11 cellular contexts compared by ENCODE assay signal in the genomic region with DNA sequence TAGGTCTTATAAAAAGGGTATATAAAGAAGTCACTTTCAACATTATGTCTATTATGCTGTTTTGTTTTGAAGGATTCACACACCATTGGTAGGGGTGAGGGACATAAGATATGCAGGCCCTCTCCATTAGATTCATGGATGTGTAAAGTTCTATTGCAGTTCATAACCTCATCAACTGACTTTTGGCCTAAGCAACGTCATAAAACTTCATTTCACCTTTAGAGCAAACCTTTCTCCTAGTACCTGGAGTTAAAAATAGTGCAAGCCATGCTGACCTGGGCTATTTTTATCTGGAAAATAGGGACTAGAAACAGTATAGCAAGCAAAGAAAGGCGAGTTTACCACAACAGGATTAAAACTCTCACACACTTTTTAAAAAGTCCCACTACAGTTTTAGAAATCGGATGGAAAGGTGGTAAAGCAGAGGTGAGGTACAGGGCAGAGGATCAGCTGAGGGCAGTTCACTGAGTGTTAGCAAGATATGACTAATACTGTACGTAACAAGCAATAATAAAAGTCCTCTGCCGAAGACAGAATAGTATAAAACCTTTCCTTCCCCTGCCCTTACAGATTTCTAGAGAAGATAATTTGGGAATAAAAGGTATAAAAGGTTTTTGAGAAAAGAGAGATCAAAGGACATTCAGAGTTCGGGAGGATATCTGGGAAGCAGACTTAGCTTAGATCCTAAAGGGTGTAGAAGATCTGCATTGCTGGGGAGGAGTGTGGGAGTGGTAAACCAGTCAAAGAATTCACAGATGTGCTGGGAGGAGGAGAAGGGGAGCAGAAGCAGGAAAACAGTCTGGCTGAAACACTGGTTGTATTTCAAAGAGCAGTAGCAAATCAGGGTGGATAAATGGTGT. TPM values are rescaled to one million over a fixed set of nuclear protein-coding genes. Genes with fewer than 3 reads are reported as not detected.
DNase-seq lines count a peak whose midpoint lies in the region; ATAC-seq and TF ChIP-seq lines count a peak whose summit lies in the region.
"Had no signal": no experiment of that assay in that cellular context is flagged by ENCODE, and none has a peak within 500 bp of the region (broad histone marks: within the 10 kb centered on the region; RNA-seq: fewer than 3 reads in every experiment).

No MANE protein-coding gene starts in this region.

- no peaks in the 10 kb centered on the region for H3K27me3 Mint-ChIP-seq in activated CD8-positive, alpha-beta memory T cell treated with anti-CD3 and anti-CD28 coated beads, Interleukin-2, amount 10 ng/mL, durations not matched to agents 7 days and 5 days
- H3K27me3 Mint-ChIP-seq: B cell had no signal

- no peak for TF ChIP-seq CTCF in left ventricle myocardium inferior (IDR thresholded peaks at IDR 0.05; ENCODE audit: borderline replicate concordance)
- no peak for TF ChIP-seq CTCF in transverse colon (IDR thresholded peaks at IDR 0.05)
- no peak for TF ChIP-seq CTCF in dorsolateral prefrontal cortex (IDR thresholded peaks at IDR 0.05 in 54 of 56, conservative IDR thresholded peaks at IDR 0.05 in 2 of 56; ENCODE audit: low read depth in 1 of 56, partially characterized antibody in 56 of 56)

- in situ Hi-C loops in transverse colon (cut with MboI; ENCODE audit: low pct_ligation_motif_present in 1 of 4, low pct_unique_long_range_greater_than_20kb in 1 of 4, low sequenced_read_pairs in 3 of 4) (no loop called here), KBM-7 (cut with MboI; ENCODE audit: low pct_unique_long_range_greater_than_20kb, low sequenced_read_pairs) (no loop called here)

- DNase-seq in activated CD8-positive, alpha-beta memory T cell treated with anti-CD3 and anti-CD28 coated beads, Interleukin-2, amount 10 ng/mL, durations not matched to agents 7 days and 5 days: no peak
- DNase-seq in activated CD8-positive, alpha-beta memory T cell treated with anti-CD3 and anti-CD28 coated beads, Interleukin-2, amount 50 U/mL, for 4 hours: no peak
- DNase-seq in SJSA1 (ENCODE audit: low read depth in 1 of 2, low spot score in 2 of 2) (no peak), left ventricle myocardium inferior (no peak), transverse colon (no peak), HEK293T (ENCODE audit: extremely low spot score) (no peak), dorsolateral prefrontal cortex (no peak), KBM-7 (no peak)
- DNase-seq: NCI-H1092 had no signal

- peaks cover 21% of the 10 kb centered on the region for H3K4me1 ChIP-seq in SJSA1 (replicated peaks)
- H3K4me1 ChIP-seq in left ventricle myocardium inferior: peaks cover 97% of the 10 kb centered on the region
- H3K4me1 ChIP-seq in transverse colon: peaks cover 23 to 76% (median 33%) of the 10 kb centered on the region in 4 donors

- TF ChIP-seq POLR2A in transverse colon (IDR thresholded peaks at IDR 0.05): no peak

- H3K27ac ChIP-seq in SJSA1 (peak overlapping the region; percentile 34; the same call in 1 of the 2 replicates), left ventricle myocardium inferior (replicated peaks) (peak overlapping the region; percentile 36), transverse colon (peak overlapping the region; percentile 57 to 80 (median 74)), dorsolateral prefrontal cortex (peak overlapping the region in 13 of 59 donors; percentile 1 to 68 (median 26))
- H3K27ac ChIP-seq: suprapubic skin had no signal

- H3K9me3 ChIP-seq in SJSA1 (replicated peaks): no peaks in the 10 kb centered on the region
- H3K9me3 ChIP-seq in left ventricle myocardium inferior (replicated peaks): no peaks in the 10 kb centered on the region
- no peaks in the 10 kb centered on the region for H3K9me3 ChIP-seq in transverse colon
- H3K9me3 ChIP-seq: suprapubic skin had no signal

- H3K27me3 ChIP-seq in SJSA1 (replicated peaks) (no peaks in the 10 kb centered on the region), left ventricle myocardium inferior (ENCODE audit: low read depth) (no peaks in the 10 kb centered on the region), transverse colon (no peaks in the 10 kb centered on the region), dorsolateral prefrontal cortex (no peaks in the 10 kb centered on the region)
- H3K27me3 ChIP-seq: suprapubic skin had no signal

- CTCF ChIA-PET in activated CD8-positive, alpha-beta memory T cell treated with anti-CD3 and anti-CD28 coated beads, Interleukin-2, amount 10 ng/mL, durations not matched to agents 7 days and 5 days (lab: Charles Lee): no interaction called here
- CTCF ChIA-PET in HEK293T (lab: Yijun Ruan, JAX): interaction anchor here (0.6 to 0.9 kb wide), 2 partner anchors 19 to 50 kb away, joined by 3 read pairs; no protein-coding TSS in a partner anchor

- H3K4me3 ChIP-seq in SJSA1: no peak overlapping the region
- H3K4me3 ChIP-seq in left ventricle myocardium inferior: peak overlapping the region; percentile 14
- no peak overlapping the region for H3K4me3 ChIP-seq in transverse colon
- peak overlapping the region in 2 of 59 donors; percentile 3 to 4 for H3K4me3 ChIP-seq in dorsolateral prefrontal cortex
- H3K4me3 ChIP-seq: suprapubic skin had no signal

- H3K27ac Mint-ChIP-seq in activated CD8-positive, alpha-beta memory T cell treated with anti-CD3 and anti-CD28 coated beads, Interleukin-2, amount 10 ng/mL, durations not matched to agents 7 days and 5 days: no peak overlapping the region
- H3K27ac Mint-ChIP-seq: B cell had no signal

- 24 to 30% methylated on average over 6 of the region's 6 CpGs for WGBS in transverse colon (ENCODE audit: low coverage in 1 of 2), 2 donors

- POLR2A ChIA-PET in HEK293T (lab: Yijun Ruan, JAX): interaction anchor here (0.9 to 2.5 kb wide), 2 partner anchors 13 to 70 kb away, joined by 3 to 10 read pairs; partner anchors contain the start of genes EGLN1, EXOC8 and SPRTN

- peak; percentile 45 for ATAC-seq in activated CD8-positive, alpha-beta memory T cell treated with anti-CD3 and anti-CD28 coated beads, Interleukin-2, amount 10 ng/mL, durations not matched to agents 7 days and 5 days

- H3K4me3 Mint-ChIP-seq in activated CD8-positive, alpha-beta memory T cell treated with anti-CD3 and anti-CD28 coated beads, Interleukin-2, amount 10 ng/mL, durations not matched to agents 7 days and 5 days: no peak overlapping the region
- H3K4me3 Mint-ChIP-seq: B cell had no signal

- H3K9me3 Mint-ChIP-seq in activated CD8-positive, alpha-beta memory T cell treated with anti-CD3 and anti-CD28 coated beads, Interleukin-2, amount 10 ng/mL, durations not matched to agents 7 days and 5 days (ENCODE audit: low read depth): no peaks in the 10 kb centered on the region

- H3K4me1 Mint-ChIP-seq in activated CD8-positive, alpha-beta memory T cell treated with anti-CD3 and anti-CD28 coated beads, Interleukin-2, amount 10 ng/mL, durations not matched to agents 7 days and 5 days: peaks cover 16% of the 10 kb centered on the region

- H3K36me3 Mint-ChIP-seq in activated CD8-positive, alpha-beta memory T cell treated with anti-CD3 and anti-CD28 coated beads, Interleukin-2, amount 10 ng/mL, durations not matched to agents 7 days and 5 days: peaks cover 21% of the 10 kb centered on the region

- no peak for TF ChIP-seq EP300 in transverse colon (IDR thresholded peaks at IDR 0.05; ENCODE audit: low read depth)

- intact Hi-C loops in left ventricle myocardium inferior (cut with micrococcal nuclease): no loop called here
- intact Hi-C loops in transverse colon (cut with DNase I; ENCODE audit: low total_unique reads): no loop called here
- intact Hi-C loops in dorsolateral prefrontal cortex (cut with DNase I): no loop called here

- H3K36me3 ChIP-seq in SJSA1 (peaks cover 24% of the 10 kb centered on the region), left ventricle myocardium inferior (no peaks in the 10 kb centered on the region), transverse colon (no peaks in the 10 kb centered on the region)
- H3K36me3 ChIP-seq: suprapubic skin had no signal

TF ChIP-seq in HEK293T, 16 proteins besides CTCF, POLR2A, EP300 and RAD21:
- no peak for TF ChIP-seq TARDBP (IDR thresholded peaks at IDR 0.05)
- no peak for TF ChIP-seq BHLHE40 (IDR thresholded peaks at IDR 0.05; ENCODE audit: borderline replicate concordance)
- no peak for TF ChIP-seq SP1 (IDR thresholded peaks at IDR 0.05)
- no peak for TF ChIP-seq ARNT (IDR thresholded peaks at IDR 0.05)
- TF ChIP-seq SUZ12 (IDR thresholded peaks at IDR 0.05): no peak

RNA-seq across cellular contexts. Expression of gene EGLN1, which starts 14.3 kb away (rescaled TPM):
- 10 to 100 TPM; 22.3 to 30.1 TPM for total RNA-seq in activated CD8-positive, alpha-beta memory T cell treated with anti-CD3 and anti-CD28 coated beads, Interleukin-2, amount 10 ng/mL, durations not matched to agents 7 days and 5 days
- 16.9 and 22.2 TPM in 2 replicates for total RNA-seq in SJSA1 (2014; rRNA removed; shearing (Covaris generic))
- total RNA-seq in left ventricle myocardium inferior (83.2 TPM), transverse colon (10 to 100 TPM; 40.2 to 69.2 (median 51.7) TPM), dorsolateral prefrontal cortex (10 to 100 TPM; 28.2 to 54.6 (median 39.0) TPM)
